Comparison of ENCODE assay signal across 2 cellular contexts in genomic region chr20:10922521-10922920, GRCh38.
TF ChIP-seq lines count a peak whose summit lies in the region.

No MANE protein-coding gene starts in this region.

TF ChIP-seq in IMR-90, 13 proteins besides CTCF, POLR2A, EP300 and RAD21 (continued from another document):
- TF ChIP-seq RCOR1 (IDR thresholded peaks at IDR 0.05; ENCODE audit: insufficient replicate concordance, low read length) (no peak), MXI1 (IDR thresholded peaks at IDR 0.05; ENCODE audit: borderline replicate concordance, low read depth, low read length) (no peak), SMC3 (IDR thresholded peaks at IDR 0.05; ENCODE audit: low read depth, low read length) (no peak), USF2 (IDR thresholded peaks at IDR 0.05; ENCODE audit: low read depth, low read length) (no peak), NFE2L2 (IDR thresholded peaks at IDR 0.05; ENCODE audit: low read depth, low read length) (no peak), FOS (IDR thresholded peaks at IDR 0.05; ENCODE audit: low read depth, low read length) (no peak)

TF ChIP-seq in SK-N-SH treated with all-trans-retinoic acid at 6 μM for 48 hours, 23 proteins besides CTCF, POLR2A, EP300 and RAD21 (continued from another document):
- no peak for TF ChIP-seq CSRNP3 (CRISPR knock-in tag; IDR thresholded peaks at IDR 0.05)
